29 cellular contexts compared by ENCODE assay signal in the genomic region with DNA sequence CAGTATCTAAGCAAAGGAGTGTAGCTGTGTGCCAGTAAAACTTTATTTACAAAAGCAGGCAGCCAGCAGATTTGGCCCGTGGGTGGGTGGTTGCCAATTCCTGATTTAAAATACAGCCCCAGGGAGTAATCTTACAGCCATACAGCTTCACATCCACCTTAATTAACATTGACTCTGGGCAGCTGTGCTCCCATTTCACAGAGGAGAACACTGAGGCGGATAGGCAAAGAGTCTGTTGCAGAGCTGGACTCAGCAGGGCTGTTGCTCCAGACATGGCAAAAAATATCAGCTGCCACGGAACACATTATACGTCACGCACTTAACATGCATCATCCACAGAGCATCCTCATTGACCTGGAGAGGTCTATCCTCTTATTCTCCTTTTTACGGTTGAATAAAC.
"Had no signal": no experiment of that assay in that cellular context is flagged by ENCODE, and none has a peak within 500 bp of the region (broad histone marks: within the 10 kb centered on the region; RNA-seq: fewer than 3 reads in every experiment).

No MANE protein-coding gene starts in this region.

- H3K36me3 ChIP-seq: neural progenitor cell, ovary, spleen, suprapubic skin, tibial artery, transverse colon, upper lobe of right lung, uterus had no signal

- H3K27ac ChIP-seq: neural progenitor cell, ovary, parathyroid adenoma, psoas muscle, skin epidermis, spleen, suprapubic skin, testis, tibial artery, transverse colon, upper lobe of right lung, uterus had no signal

- H3K4me3 ChIP-seq: neural progenitor cell, ovary, psoas muscle, skin epidermis, smooth muscle cell, spleen, suprapubic skin, testis, tibial artery, transverse colon, upper lobe of right lung, uterus had no signal

- H3K9me3 ChIP-seq: ovary, psoas muscle, spleen, suprapubic skin, testis, tibial artery, transverse colon, upper lobe of right lung, uterus had no signal

- ATAC-seq: naive thymus-derived CD8-positive, alpha-beta T cell; natural killer cell treated with Interleukin-12 subunit alpha and Interleukin-12 subunit beta and Interleukin-15 and Interleukin-18, amount 100 ng/mL, for 72 hours; psoas muscle; right cardiac atrium; sciatic nerve; stimulated activated memory B cell treated with anti-CD40 and anti-IgM and Interleukin-4, amounts not matched to agents 10 μg/mL and 1 μg/mL and 100 μg/mL, for 72 hours; stimulated activated naive CD8-positive, alpha-beta T cell treated with anti-CD3 and anti-CD28 coated beads, Interleukin-15, amount 100 ng/mL, for 72 hours; stimulated activated naive CD8-positive, alpha-beta T cell treated with anti-CD3 and anti-CD28 coated beads, Interleukin-15, Interleukin-2, amounts not matched to agents 100 U/mL and 50 U/mL, for 24 hours; upper lobe of right lung had no signal

- H3K9ac ChIP-seq: neural progenitor cell, parathyroid adenoma had no signal

- H3K4me1 ChIP-seq: parathyroid adenoma, psoas muscle, spleen, suprapubic skin, testis, tibial artery, transverse colon, upper lobe of right lung, uterus had no signal

- H3K4me2 ChIP-seq: neural progenitor cell, smooth muscle cell had no signal

- DNase-seq: naive thymus-derived CD8-positive, alpha-beta T cell; occipital lobe; ovary; posterior cingulate gyrus; psoas muscle; right cardiac atrium; spleen; stimulated activated CD4-positive, alpha-beta T cell treated with anti-CD3 and anti-CD28 coated beads, Interleukin-12 subunit alpha, Interleukin-12 subunit beta, amount 100 ng/mL, for 4 hours; stimulated activated CD4-positive, alpha-beta T cell treated with anti-CD3 and anti-CD28 coated beads, Interleukin-1b, Interleukin-23, amount 100 ng/mL, for 48 hours; stimulated activated CD4-positive, alpha-beta T cell treated with anti-CD3 and anti-CD28 coated beads, Interleukin-4, amount 100 ng/mL, for 1 hour; stimulated activated CD4-positive, alpha-beta T cell treated with anti-CD3 and anti-CD28 coated beads, Interleukin-4, amount 100 ng/mL, for 4 hours; stimulated activated CD8-positive, alpha-beta memory T cell treated with anti-CD3 and anti-CD28 coated beads, Interleukin-4, amount 100 ng/mL, for 48 hours; stimulated activated naive CD4-positive, alpha-beta T cell; stimulated activated naive CD8-positive, alpha-beta T cell treated with anti-CD3 and anti-CD28 coated beads, Interleukin-15, amount 100 ng/mL, for 72 hours; stimulated activated naive CD8-positive, alpha-beta T cell treated with anti-CD3 and anti-CD28 coated beads, Interleukin-15, Interleukin-2, amounts not matched to agents 100 U/mL and 50 U/mL, for 24 hours; substantia nigra; testis; tibial artery; transverse colon; upper lobe of right lung; uterus had no signal

- H3K27me3 ChIP-seq: neural progenitor cell, ovary, spleen, suprapubic skin, testis, tibial artery, transverse colon, upper lobe of right lung, uterus had no signal

- H2AFZ ChIP-seq: neural progenitor cell, parathyroid adenoma had no signal

- H3K79me2 ChIP-seq: parathyroid adenoma had no signal
